In the genomic region with DNA sequence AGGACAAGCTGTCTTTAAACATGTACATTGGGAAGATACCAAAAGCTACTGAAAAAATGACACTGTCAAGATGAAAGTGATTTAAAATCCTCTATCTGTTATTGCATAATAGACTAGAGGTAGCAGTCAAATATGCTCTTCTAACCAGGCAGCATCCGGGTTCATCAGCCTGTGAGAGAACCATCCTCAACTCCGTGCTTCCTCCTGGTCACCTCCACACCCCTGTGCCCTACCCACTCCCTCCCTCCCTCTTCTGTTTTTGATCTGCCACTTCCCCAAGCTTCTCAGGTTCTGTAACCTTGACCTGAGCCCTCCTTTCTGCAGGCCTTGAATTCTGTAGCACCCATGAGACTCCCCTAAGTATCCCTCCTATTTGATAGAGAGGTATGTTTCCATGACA, we compare ENCODE assay signal across 29 cellular contexts. TPM values are rescaled to one million over a fixed set of nuclear protein-coding genes. Genes with fewer than 3 reads are reported as not detected.
"Had no signal": no experiment of that assay in that cellular context is flagged by ENCODE, and none has a peak within 500 bp of the region (broad histone marks: within the 10 kb centered on the region; RNA-seq: fewer than 3 reads in every experiment).

No MANE protein-coding gene starts in this region.

- DNase-seq: stimulated activated CD4-positive, alpha-beta T cell treated with anti-CD3 and anti-CD28 coated beads, Interleukin-2, amount 100 ng/mL, for 48 hours; stimulated activated CD4-positive, alpha-beta T cell treated with anti-CD3 and anti-CD28 coated beads, Interleukin-4, amount 100 ng/mL, for 1 hour; stimulated activated CD4-positive, alpha-beta T cell treated with anti-CD3 and anti-CD28 coated beads, Interleukin-4, amount 100 ng/mL, for 24 hours; stimulated activated CD4-positive, alpha-beta T cell treated with anti-CD3 and anti-CD28 coated beads, Interleukin-4, amount 100 ng/mL, for 4 hours; stimulated activated CD8-positive, alpha-beta memory T cell treated with anti-CD3 and anti-CD28 coated beads, Interleukin-4, amount 100 ng/mL, for 48 hours; stimulated activated naive B cell treated with anti-CD40 and anti-IgM and Interleukin-4, amounts not matched to agents 10 μg/mL and 1 μg/mL and 100 μg/mL, for 72 hours; stimulated activated naive CD4-positive, alpha-beta T cell; stimulated activated naive CD4-positive, alpha-beta T cell treated with Interleukin-2 at 50 U/mL for 16 hours; stimulated activated naive CD8-positive, alpha-beta T cell treated with anti-CD3 and anti-CD28 coated beads, Interleukin-15, amount 100 ng/mL, for 72 hours; stimulated activated naive CD8-positive, alpha-beta T cell treated with anti-CD3 and anti-CD28 coated beads, Interleukin-15, Interleukin-2, amounts not matched to agents 100 U/mL and 50 U/mL, for 24 hours; stomach; substantia nigra; testis; thyroid gland; tibial artery; transverse colon; trophoblast cell; upper lobe of left lung; upper lobe of right lung; uterus had no signal

- H3K4me3 ChIP-seq: stomach, suprapubic skin, testis, thoracic aorta, thyroid gland, tibial artery, tibial nerve, transverse colon, upper lobe of left lung, upper lobe of right lung, uterus, vagina had no signal

- H3K36me3 ChIP-seq: stomach, suprapubic skin, thoracic aorta, thyroid gland, tibial artery, tibial nerve, transverse colon, upper lobe of left lung, upper lobe of right lung, uterus, vagina had no signal

- FAIRE-seq: urothelium cell line had no signal

- ATAC-seq: stimulated activated effector memory CD8-positive, alpha-beta T cell treated with anti-CD3 and anti-CD28 coated beads, Interleukin-12 subunit alpha, Interleukin-12 subunit beta, amount 100 ng/mL, for 72 hours; stimulated activated memory B cell treated with anti-CD40 and anti-IgM and Interleukin-4, amounts not matched to agents 10 μg/mL and 1 μg/mL and 100 μg/mL, for 72 hours; stimulated activated naive B cell treated with anti-CD40 and anti-IgM and Interleukin-4, amounts not matched to agents 10 μg/mL and 1 μg/mL and 100 μg/mL, for 72 hours; stimulated activated naive CD8-positive, alpha-beta T cell treated with anti-CD3 and anti-CD28 coated beads, Interleukin-15, amount 100 ng/mL, for 72 hours; stimulated activated naive CD8-positive, alpha-beta T cell treated with anti-CD3 and anti-CD28 coated beads, Interleukin-15, Interleukin-2, amounts not matched to agents 100 U/mL and 50 U/mL, for 24 hours; upper lobe of right lung had no signal

- H3K4me1 ChIP-seq: stomach, suprapubic skin, testis, thyroid gland, tibial artery, tibial nerve, transverse colon, upper lobe of left lung, upper lobe of right lung, uterus, vagina had no signal

- H3K27me3 ChIP-seq: stomach, suprapubic skin, testis, thyroid gland, tibial artery, transverse colon, upper lobe of left lung, upper lobe of right lung, uterus, vagina had no signal

- H3K27ac ChIP-seq: stomach, suprapubic skin, testis, thoracic aorta, thyroid gland, tibial artery, tibial nerve, transverse colon, upper lobe of left lung, upper lobe of right lung, uterus, vagina had no signal

- H3K9me3 ChIP-seq: stomach, suprapubic skin, testis, thoracic aorta, thyroid gland, tibial artery, tibial nerve, transverse colon, upper lobe of left lung, upper lobe of right lung, uterus, vagina had no signal

RNA-seq across cellular contexts. Expression of a gene that starts 5.9 kb away (rescaled TPM):
- total RNA-seq: subcutaneous adipose tissue, temporal lobe, thoracic aorta, thyroid gland, tibial nerve, upper lobe of left lung, upper lobe of right lung, uterus, vagina had no signal
- polyA plus RNA-seq: stomach had no signal
